In genomic region chr10:71851630-71852095, GRCh38 we compare ENCODE assay signal across 7 cellular contexts. TPM values are rescaled to one million over a fixed set of nuclear protein-coding genes. Genes with fewer than 3 reads are reported as not detected.
DNase-seq lines count a peak whose midpoint lies in the region; ATAC-seq and TF ChIP-seq lines count a peak whose summit lies in the region.
"Not testable (repeated sequence)": the region's sequence is repeated elsewhere in the genome, so short reads cannot be mapped to it uniquely, and the experiment has no call there.

No MANE protein-coding gene starts in this region.

- H3K27me3 ChIP-seq in SJSA1 (replicated peaks); esophagus muscularis mucosa; mesenchymal stem cell (ENCODE audit: control insufficient read depth in 1 of 2, insufficient read depth in 1 of 2, low read length in 2 of 2); sigmoid colon: not testable (repeated sequence)

- intact Hi-C loops in esophagus muscularis mucosa (cut with DNase I) = not testable (repeated sequence)
- intact Hi-C loops in sigmoid colon (cut with DNase I) = loop anchor here (5.0 kb wide), 2 partner anchors 36 to 84 kb away; no protein-coding TSS in a partner anchor

- not testable (repeated sequence) for TF ChIP-seq POLR2A in esophagus muscularis mucosa (IDR thresholded peaks at IDR 0.05; ENCODE audit: low read depth); sigmoid colon (IDR thresholded peaks at IDR 0.05)

- H3K36me3 ChIP-seq in SJSA1; esophagus muscularis mucosa; mesenchymal stem cell (ENCODE audit: control insufficient read depth in 1 of 2, insufficient read depth in 2 of 2, low read depth in 1 of 2, low read length in 2 of 2); sigmoid colon: not testable (repeated sequence)

- not testable (repeated sequence) for H3K9me3 ChIP-seq in SJSA1 (replicated peaks); esophagus muscularis mucosa; mesenchymal stem cell (ENCODE audit: control insufficient read depth, low read length); sigmoid colon

- not testable (repeated sequence) for H3K4me2 ChIP-seq in mesenchymal stem cell (ENCODE audit: low read length, poor library complexity, severe bottlenecking)

- H2AFZ ChIP-seq in mesenchymal stem cell (ENCODE audit: low read depth, low read length) = not testable (repeated sequence)

- peak overlapping the region; percentile 90 for H4K8ac ChIP-seq in mesenchymal stem cell (ENCODE audit: low read length)

- H2BK12ac ChIP-seq in mesenchymal stem cell (ENCODE audit: low read length in 2 of 2) = peak overlapping the region in 1 of 2 experiments; percentile 84

- H3K4me1 Mint-ChIP-seq in activated naive CD8-positive, alpha-beta T cell treated with anti-CD3 and anti-CD28 coated beads, Interleukin-2, amount 50 U/mL, for 24 hours = peaks cover 45% of the 10 kb centered on the region

- H3K27me3 Mint-ChIP-seq in activated naive CD8-positive, alpha-beta T cell treated with anti-CD3 and anti-CD28 coated beads, Interleukin-2, amount 50 U/mL, for 24 hours = not testable (repeated sequence)

- H3K4me3 Mint-ChIP-seq in activated naive CD8-positive, alpha-beta T cell treated with anti-CD3 and anti-CD28 coated beads, Interleukin-2, amount 50 U/mL, for 24 hours = peak overlapping the region; percentile 89

- peak overlapping the region in 1 of 2 experiments; percentile 69 for H3K4ac ChIP-seq in mesenchymal stem cell (ENCODE audit: low read depth in 1 of 2, low read length in 2 of 2)

- not testable (repeated sequence) for H3K14ac ChIP-seq in mesenchymal stem cell (ENCODE audit: low read length in 2 of 2)

- H3K4me1 ChIP-seq in SJSA1 (replicated peaks) = peaks cover 27% of the 10 kb centered on the region
- peaks cover 35 to 50% (median 44%) of the 10 kb centered on the region in 4 donors for H3K4me1 ChIP-seq in esophagus muscularis mucosa
- H3K4me1 ChIP-seq in mesenchymal stem cell (ENCODE audit: control insufficient read depth, insufficient read depth, low read depth, low read length) = peaks cover 14% of the 10 kb centered on the region
- H3K4me1 ChIP-seq in sigmoid colon = peaks cover 0 to 43% (median 39%) of the 10 kb centered on the region in 4 donors

- not testable (repeated sequence) for H2BK5ac ChIP-seq in mesenchymal stem cell (ENCODE audit: low read depth, low read length, poor library complexity, severe bottlenecking)

- not testable (repeated sequence) for TF ChIP-seq EP300 in esophagus muscularis mucosa (IDR thresholded peaks at IDR 0.05); sigmoid colon (IDR thresholded peaks at IDR 0.05)

- H4K91ac ChIP-seq in mesenchymal stem cell (ENCODE audit: low read length) = peak overlapping the region; percentile 70

- ATAC-seq in GM18907 (IDR thresholded peaks at IDR 0.05; ENCODE audit: unreplicated experiment) (peak; percentile 11), HG03439 (IDR thresholded peaks at IDR 0.05; ENCODE audit: unreplicated experiment) (peak; percentile 15)
- ATAC-seq in activated naive CD8-positive, alpha-beta T cell treated with anti-CD3 and anti-CD28 coated beads, Interleukin-2, amount 50 U/mL, for 24 hours = not testable (repeated sequence)

- H2AK5ac ChIP-seq in mesenchymal stem cell (ENCODE audit: low read length, severe bottlenecking) = not testable (repeated sequence)

- not testable (repeated sequence) for TF ChIP-seq CTCF in esophagus muscularis mucosa (IDR thresholded peaks at IDR 0.05); sigmoid colon (IDR thresholded peaks at IDR 0.05)

- peak overlapping the region; percentile 66 for H3K9ac ChIP-seq in mesenchymal stem cell (ENCODE audit: low read length)

- H3K27ac Mint-ChIP-seq in activated naive CD8-positive, alpha-beta T cell treated with anti-CD3 and anti-CD28 coated beads, Interleukin-2, amount 50 U/mL, for 24 hours = peak overlapping the region; percentile 85

- 67% methylated on average over 13 of the region's 13 CpGs for WGBS in esophagus muscularis mucosa
- WGBS in mesenchymal stem cell = 87% methylated on average over 12 of the region's 13 CpGs
- WGBS in sigmoid colon, 2 donors = 59 to 66% methylated on average over 13 of the region's 13 CpGs

- not testable (repeated sequence) for H3K79me1 ChIP-seq in mesenchymal stem cell (replicated peaks; ENCODE audit: low read length, poor library complexity, severe bottlenecking)

- H3K36me3 Mint-ChIP-seq in activated naive CD8-positive, alpha-beta T cell treated with anti-CD3 and anti-CD28 coated beads, Interleukin-2, amount 50 U/mL, for 24 hours (ENCODE audit: low read depth) = not testable (repeated sequence)

- H3K23ac ChIP-seq in mesenchymal stem cell (ENCODE audit: low read length in 2 of 2) = not testable (repeated sequence)

- H3K4me3 ChIP-seq in SJSA1 = peak overlapping the region; percentile 75
- H3K4me3 ChIP-seq in esophagus muscularis mucosa = peak overlapping the region; percentile 69 to 92 (median 86)
- H3K4me3 ChIP-seq in mesenchymal stem cell (ENCODE audit: insufficient read depth in 1 of 2, low read depth in 1 of 2, low read length in 2 of 2) = peak overlapping the region in 1 of 2 experiments; percentile 100
- peak overlapping the region; percentile 83 to 100 (median 98) for H3K4me3 ChIP-seq in sigmoid colon

- H2BK15ac ChIP-seq in mesenchymal stem cell (ENCODE audit: low read depth, poor library complexity, severe bottlenecking) = peak overlapping the region; percentile 90

- DNase-seq in SJSA1 (ENCODE audit: low read depth in 1 of 2, low spot score in 2 of 2); activated naive CD8-positive, alpha-beta T cell treated with anti-CD3 and anti-CD28 coated beads, Interleukin-2, amount 50 U/mL, for 24 hours; esophagus muscularis mucosa (ENCODE audit: extremely low spot score); mesenchymal stem cell; sigmoid colon: not testable (repeated sequence)

- not testable (repeated sequence) for H3K9me3 Mint-ChIP-seq in activated naive CD8-positive, alpha-beta T cell treated with anti-CD3 and anti-CD28 coated beads, Interleukin-2, amount 50 U/mL, for 24 hours

- H3K27ac ChIP-seq in SJSA1 (0 out of 2 replicates have a peak overlapping the region, but pooled peaks have one; percentile 82), esophagus muscularis mucosa (replicated peaks in 1 of 4) (peak overlapping the region; percentile 96 to 98 (median 96)), sigmoid colon (peak overlapping the region; percentile 92 to 99 (median 98))
- H3K27ac ChIP-seq in mesenchymal stem cell (ENCODE audit: low read length, poor library complexity, severe bottlenecking) = not testable (repeated sequence)

- H2BK120ac ChIP-seq in mesenchymal stem cell (ENCODE audit: low read depth, low read length) = not testable (repeated sequence)

- H3K18ac ChIP-seq in mesenchymal stem cell (ENCODE audit: low read depth in 1 of 2, low read length in 2 of 2) = peak overlapping the region in 1 of 2 experiments; percentile 94

RNA-seq across cellular contexts. Expression of gene PSAP, which starts 0.6 kb away (rescaled TPM):
- total RNA-seq in SJSA1 (2014; rRNA removed; shearing (Covaris generic)) = 251 and 322 TPM in 2 replicates
- total RNA-seq in esophagus muscularis mucosa (100 to 1,000 TPM; 537 to 740 (median 698) TPM), sigmoid colon (100 to 1,000 TPM; 624 to 671 (median 644) TPM)
- polyA plus RNA-seq in mesenchymal stem cell (2013, experiment 1 of 2) = 688 TPM
- polyA plus RNA-seq in mesenchymal stem cell (2013, experiment 2 of 2) = 698 TPM
- 100 to 1,000 TPM; 200 to 960 (median 503) TPM for polyA plus RNA-seq in sigmoid colon
